In genomic region chr12:3020850-3021435, GRCh38 we compare ENCODE assay signal across 20 cellular contexts. TPM values are rescaled to one million over a fixed set of nuclear protein-coding genes. Genes with fewer than 3 reads are reported as not detected.
DNase-seq lines count a peak whose midpoint lies in the region; ATAC-seq and TF ChIP-seq lines count a peak whose summit lies in the region.
"Had no signal": no experiment of that assay in that cellular context is flagged by ENCODE, and none has a peak within 500 bp of the region (broad histone marks: within the 10 kb centered on the region; RNA-seq: fewer than 3 reads in every experiment).

No MANE protein-coding gene starts in this region.

- H3K4me1 ChIP-seq in GM23338 (ENCODE audit: insufficient read depth) (no peaks in the 10 kb centered on the region), RWPE2 (ENCODE audit: insufficient read depth, poor library complexity, severe bottlenecking) (no peaks in the 10 kb centered on the region), osteoblast (ENCODE audit: insufficient read depth, low read length) (no peaks in the 10 kb centered on the region)
- H3K4me1 ChIP-seq: BLaER1 had no signal

- no peaks in the 10 kb centered on the region; the same call in 2 of the 3 replicates for H3K9me3 Mint-ChIP-seq in GM23338
- H3K9me3 Mint-ChIP-seq: CD4-positive, alpha-beta memory T cell had no signal

- peaks cover 8% of the 10 kb centered on the region; the same call in 1 of the 2 replicates for H3F3A ChIP-seq in GM23338 (replicated peaks; ENCODE audit: low read depth)

- peaks cover 77% of the 10 kb centered on the region for H3K36me3 Mint-ChIP-seq in GM23338 (ENCODE audit: low read depth)
- H3K36me3 Mint-ChIP-seq: CD4-positive, alpha-beta memory T cell had no signal

- H3K27me3 ChIP-seq in GM23338 (ENCODE audit: insufficient read depth) (no peaks in the 10 kb centered on the region), RWPE2 (ENCODE audit: insufficient read depth, poor library complexity, severe bottlenecking) (no peaks in the 10 kb centered on the region), osteoblast (ENCODE audit: insufficient read depth, low read length) (no peaks in the 10 kb centered on the region)
- H3K27me3 ChIP-seq: BLaER1 had no signal

- no peaks in the 10 kb centered on the region for H3K9me3 ChIP-seq in RWPE2 (ENCODE audit: severe bottlenecking)
- no peaks in the 10 kb centered on the region for H3K9me3 ChIP-seq in osteoblast (ENCODE audit: low read depth, low read length)
- H3K9me3 ChIP-seq: BLaER1 had no signal

- H4K20me1 ChIP-seq in GM23338 (replicated peaks; ENCODE audit: insufficient read depth) (no peaks in the 10 kb centered on the region; the same call in none of the 2 replicates), osteoblast (ENCODE audit: insufficient read depth, low read length) (peaks cover 2% of the 10 kb centered on the region)
- H4K20me1 ChIP-seq: BLaER1 had no signal

- ATAC-seq in GM23338 (no peak), RWPE2 (ENCODE audit: low read depth) (no peak), left lobe of liver (peak; percentile 72)
- ATAC-seq: GM12878 had no signal

- H3K4me3 Mint-ChIP-seq in GM23338: no peak overlapping the region
- H3K4me3 Mint-ChIP-seq: CD4-positive, alpha-beta memory T cell had no signal

- H3K4me2 ChIP-seq in GM23338 (no peak overlapping the region), osteoblast (ENCODE audit: insufficient read depth, low read length) (no peak overlapping the region)
- H3K4me2 ChIP-seq: BLaER1 had no signal

- H3K79me2 ChIP-seq in GM23338 (replicated peaks; ENCODE audit: insufficient read depth) (no peaks in the 10 kb centered on the region), osteoblast (ENCODE audit: insufficient read depth, low read length) (no peaks in the 10 kb centered on the region)

- H3K27ac ChIP-seq in GM23338 (ENCODE audit: low read depth) (no peak overlapping the region), RWPE2 (ENCODE audit: poor library complexity, severe bottlenecking) (no peak overlapping the region), osteoblast (ENCODE audit: low read depth, low read length) (no peak overlapping the region)
- H3K27ac ChIP-seq: BLaER1, RWPE1 had no signal

- peaks cover 10% of the 10 kb centered on the region for H3K27me3 Mint-ChIP-seq in GM23338 (ENCODE audit: insufficient read depth, low read depth, poor library complexity)

- no peak overlapping the region for H3K27ac Mint-ChIP-seq in GM23338
- H3K27ac Mint-ChIP-seq: CD4-positive, alpha-beta memory T cell had no signal

- H3K4me3 ChIP-seq in GM23338: no peak overlapping the region
- no peak overlapping the region for H3K4me3 ChIP-seq in RWPE2 (ENCODE audit: severe bottlenecking)
- H3K4me3 ChIP-seq in osteoblast (ENCODE audit: insufficient read depth, low read length): no peak overlapping the region
- H3K4me3 ChIP-seq: BLaER1, GM12878 had no signal

- no peak for TF ChIP-seq CTCF in GM23338 (conservative IDR thresholded peaks at IDR 0.05; ENCODE audit: low read depth in 2 of 2)
- TF ChIP-seq CTCF in RWPE2 (IDR thresholded peaks at IDR 0.05; ENCODE audit: poor library complexity, severe bottlenecking): no peak
- no peak for TF ChIP-seq CTCF in osteoblast (IDR thresholded peaks at IDR 0.05; ENCODE audit: extremely low read depth, low read depth, low read length)

- H3K4me1 Mint-ChIP-seq in GM23338: peaks cover 4% of the 10 kb centered on the region; the same call in 2 of the 3 replicates
- H3K4me1 Mint-ChIP-seq: CD4-positive, alpha-beta memory T cell had no signal

- H2AFZ ChIP-seq in GM23338 (no peak overlapping the region), osteoblast (ENCODE audit: low read length) (no peak overlapping the region)

- H3K9me2 ChIP-seq in GM23338 (ENCODE audit: insufficient read depth): no peaks in the 10 kb centered on the region

- no peak for DNase-seq in GM23338 (ENCODE audit: low spot score)
- DNase-seq in RWPE2 (ENCODE audit: low spot score): peak; percentile 57
- no peak for DNase-seq in left lobe of liver (ENCODE audit: low spot score)
- peak; percentile 57 for DNase-seq in osteoblast (ENCODE audit: insufficient read length, low spot score, missing footprints)
- DNase-seq in SIG-M5 (lab: John Stamatoyannopoulos, UW): no peak
- DNase-seq in kidney glomerular epithelial cell (lab: John Stamatoyannopoulos, UW): no peak
- no peak for DNase-seq in head of caudate nucleus
- DNase-seq: Calu3; CD4-positive, alpha-beta memory T cell; DMS53; EL; GOT3; NCI-H1105; NCI-H2107; NCI-H2227 treated with DMSO at 0.1 percent for 48 hours; NCI-H524; NCI-H82 had no signal

- H3K36me3 ChIP-seq in GM23338 (ENCODE audit: insufficient read depth): peaks cover 27% of the 10 kb centered on the region
- peaks cover 54% of the 10 kb centered on the region for H3K36me3 ChIP-seq in RWPE2 (ENCODE audit: low read depth)
- H3K36me3 ChIP-seq in osteoblast (ENCODE audit: insufficient read depth, low read length): peaks cover 39% of the 10 kb centered on the region

- intact Hi-C loops in head of caudate nucleus (cut with DNase I): no loop called here

TF ChIP-seq in GM23338, 12 proteins besides CTCF, POLR2A, EP300 and RAD21:
- no peak for TF ChIP-seq JUNB (IDR thresholded peaks at IDR 0.05; ENCODE audit: unreplicated experiment)
- TF ChIP-seq POLR2AphosphoS5 (IDR thresholded peaks at IDR 0.05; ENCODE audit: low read depth): peak; percentile 12; the same call in 1 of the 2 replicates

RNA-seq across cellular contexts. Expression of gene TSPAN9, which starts 56.2 kb away (rescaled TPM):
- total RNA-seq in GM23338 (2014; rRNA removed; shearing (Covaris generic)): 17.2 and 31.5 TPM in 2 replicates
- 5.1 and 6.0 TPM in 2 replicates for polyA plus RNA-seq in GM23338 (2016; fragmentation: Nextera tagmentation; extraction: Ambion mirVana)
- total RNA-seq in left lobe of liver: 43.7 TPM
- 12.1 and 13.0 TPM in 2 replicates for total RNA-seq in osteoblast
- polyA plus RNA-seq: CD4-positive, alpha-beta memory T cell had no signal

Comparison
In these comparisons a context has a peak if more than half of its experiments do, and no peak if none do; other contexts are left out.
1. DNase-seq: peak in RWPE2 (single experiment) and osteoblast (single experiment); none in GM23338 (single experiment), left lobe of liver (single experiment), SIG-M5 (single experiment), kidney glomerular epithelial cell (single experiment) and head of caudate nucleus (0 of 42).